In genomic region chr7:73595358-73595757, GRCh38 we compare ENCODE assay signal across 11 cellular contexts. TPM values are rescaled to one million over a fixed set of nuclear protein-coding genes. Genes with fewer than 3 reads are reported as not detected.
"Had no signal": no experiment of that assay in that cellular context is flagged by ENCODE, and none has a peak within 500 bp of the region (broad histone marks: within the 10 kb centered on the region; RNA-seq: fewer than 3 reads in every experiment).

No MANE protein-coding gene starts in this region.

- H3K9ac ChIP-seq: GM23248, KMS-11 had no signal

- H3K27ac Mint-ChIP-seq: HFFc6 had no signal

- DNase-seq: GM23248, GOT3, HFFc6, IMR-90, KBM-7 had no signal

- H3K9me3 ChIP-seq: HAP-1 had no signal

- H3K9me3 Mint-ChIP-seq: HFFc6 had no signal

- ATAC-seq: HCT116 had no signal

- H3K4me3 Mint-ChIP-seq: HFFc6 had no signal

- H3K4me2 ChIP-seq: KMS-11 had no signal

- H3K36me3 ChIP-seq: HAP-1 had no signal

- H3K27ac ChIP-seq: GM23248, HL-60, KMS-11 had no signal

- H2AFZ ChIP-seq: GM23248 had no signal

- H3K4me3 ChIP-seq: GM23248, HAP-1 had no signal

- H3K4me1 ChIP-seq: HAP-1 had no signal

RNA-seq across cellular contexts. Expression of gene MLXIPL, which starts 29.0 kb away (rescaled TPM):
- total RNA-seq: GM23248, H4, HFFc6, HT1080, IMR-90 had no signal
- polyA plus RNA-seq: GM23248, IMR-90 had no signal
